In genomic region chr22:42805016-42805997, GRCh38 we compare ENCODE assay signal across 10 cellular contexts. TPM values are rescaled to one million over a fixed set of nuclear protein-coding genes. Genes with fewer than 3 reads are reported as not detected.
DNase-seq lines count a peak whose midpoint lies in the region; ATAC-seq, FAIRE-seq and TF ChIP-seq lines count a peak whose summit lies in the region.
"Had no signal": no experiment of that assay in that cellular context is flagged by ENCODE, and none has a peak within 500 bp of the region (broad histone marks: within the 10 kb centered on the region; RNA-seq: fewer than 3 reads in every experiment).

No MANE protein-coding gene starts in this region.

- DNase-seq in A549 (ENCODE audit: low read depth in 1 of 2, low spot score in 1 of 2): peak in 1 of 2 experiments; percentile 28
- DNase-seq in NCI-H2081 treated with DMSO at 0.1 percent for 48 hours (lab: John Stamatoyannopoulos, UW): peak; percentile 37
- DNase-seq in H1 (ENCODE audit: low read depth in 1 of 2, low spot score in 2 of 2): no peak
- DNase-seq in neural progenitor cell (ENCODE audit: low spot score): peak; percentile 34
- no peak for DNase-seq in T-helper 2 cell treated with Interferon-gamma antibody and Interleukin-4, amounts not matched to agents 5 μg/mL and 100 μg/mL, for 36 hours (ENCODE audit: low spot score)
- no peak for DNase-seq in NK-92 (lab: John Stamatoyannopoulos, UW; ENCODE audit: unreplicated experiment)
- DNase-seq in SW480 (ENCODE audit: low spot score): no peak
- DNase-seq: CD8-positive, alpha-beta memory T cell; occipital lobe had no signal

- 54% methylated on average over 8 of the region's 13 CpGs for WGBS in A549 (ENCODE audit: missing lambda C conversion rate)
- 75% methylated on average over 12 of the region's 13 CpGs; no CpG with 5 or more reads in 1 of the 2 experiments for WGBS in H1 (ENCODE audit: extremely low coverage in 1 of 2, insufficient coverage in 1 of 2, insufficient read length in 1 of 2, insufficient replicate concordance in 2 of 2, low coverage in 1 of 2, low lambda C conversion rate in 2 of 2, missing lambda C conversion rate in 1 of 2), 2 experiments

- no peak overlapping the region for H3K4ac ChIP-seq in H1 (replicated peaks; ENCODE audit: insufficient read length, low read depth, low read length)

- H3K4me1 ChIP-seq in A549 (peaks cover 16% of the 10 kb centered on the region), H1 (replicated peaks in 1 of 4; ENCODE audit: control insufficient read depth in 3 of 4, insufficient read depth in 4 of 4, low read length in 3 of 4) (peaks cover 0 to 12% (median 8%) of the 10 kb centered on the region in 4 experiments; a peak in 6 of 7 replicates), neural progenitor cell (peaks cover 18% of the 10 kb centered on the region)

- no peak overlapping the region for H3K14ac ChIP-seq in H1 (ENCODE audit: insufficient read length)

- H2BK120ac ChIP-seq in H1 (replicated peaks; ENCODE audit: low read depth, low read length): no peak overlapping the region

- H3K9ac ChIP-seq in H1 (replicated peaks in 1 of 4; ENCODE audit: extremely low read depth in 1 of 4, low read depth in 3 of 4, low read length in 3 of 4): peak overlapping the region in 2 of 4 experiments; percentile 16 to 40; a peak in 2 of 7 replicates
- H3K9ac ChIP-seq in neural progenitor cell: no peak overlapping the region

- H3K36me3 ChIP-seq in H1 (ENCODE audit: control insufficient read depth in 2 of 4, insufficient read depth in 4 of 4, low read length in 3 of 4): no peaks in the 10 kb centered on the region
- H3K36me3 ChIP-seq in neural progenitor cell: no peaks in the 10 kb centered on the region

- H3K27ac ChIP-seq in A549 (peak overlapping the region; percentile 37 to 82; a peak in 4 of 6 replicates), H1 (ENCODE audit: low read depth, low read length) (0 out of 2 replicates have a peak overlapping the region, but pooled peaks have one; percentile 39), neural progenitor cell (no peak overlapping the region)

- no peak overlapping the region for H4K91ac ChIP-seq in H1 (replicated peaks; ENCODE audit: insufficient read length, low read length)

- H3K4me1 Mint-ChIP-seq in neural progenitor cell: peaks cover 25% of the 10 kb centered on the region
- no peaks in the 10 kb centered on the region for H3K4me1 Mint-ChIP-seq in T-helper 2 cell treated with Interferon-gamma antibody and Interleukin-4, amounts not matched to agents 5 μg/mL and 100 μg/mL, for 36 hours (ENCODE audit: low read depth)
- H3K4me1 Mint-ChIP-seq: CD8-positive, alpha-beta memory T cell had no signal

- no peak for TF ChIP-seq RAD21 in A549 (conservative IDR thresholded peaks at IDR 0.05 in 1 of 2, IDR thresholded peaks at IDR 0.05 in 1 of 2)
- TF ChIP-seq RAD21 in H1 (IDR thresholded peaks at IDR 0.05 in 1 of 2, conservative IDR thresholded peaks at IDR 0.05 in 1 of 2; ENCODE audit: low read depth in 2 of 2, low read length in 2 of 2): no peak

- no peak overlapping the region for H2BK12ac ChIP-seq in H1 (ENCODE audit: low read depth, low read length)

- TF ChIP-seq POLR2A in A549 (IDR thresholded peaks at IDR 0.05; ENCODE audit: low read length) (no peak), H1 (IDR thresholded peaks at IDR 0.05; ENCODE audit: control extremely low read depth in 1 of 2, low read depth in 2 of 2, low read length in 2 of 2) (no peak)

- no peaks in the 10 kb centered on the region for H3K9me3 ChIP-seq in A549
- H3K9me3 ChIP-seq in H1 (ENCODE audit: insufficient read depth in 2 of 2, low read depth in 1 of 2, low read length in 1 of 2): no peaks in the 10 kb centered on the region
- H3K9me3 ChIP-seq in neural progenitor cell (ENCODE audit: low read depth): no peaks in the 10 kb centered on the region

- no peak overlapping the region for H2BK20ac ChIP-seq in H1 (ENCODE audit: low read length)

- H3K27me3 ChIP-seq in H1 (replicated peaks in 1 of 4; ENCODE audit: control insufficient read depth in 3 of 4, extremely low read depth in 1 of 4, insufficient read depth in 3 of 4, low read length in 3 of 4) (no peaks in the 10 kb centered on the region), neural progenitor cell (no peaks in the 10 kb centered on the region)

- H3K79me2 ChIP-seq in H1 (ENCODE audit: control insufficient read depth in 1 of 2, insufficient read depth in 2 of 2, low read length in 2 of 2): no peaks in the 10 kb centered on the region
- no peaks in the 10 kb centered on the region for H3K79me2 ChIP-seq in neural progenitor cell (ENCODE audit: low read depth)

- H3K4me2 ChIP-seq in A549 (peak overlapping the region; percentile 21; the same call in 1 of the 3 replicates), H1 (ENCODE audit: insufficient read depth in 1 of 2, low read depth in 2 of 2, low read length in 2 of 2) (peak overlapping the region; percentile 2 to 39; a peak in 1 of 4 replicates), neural progenitor cell (no peak overlapping the region)

- H3K18ac ChIP-seq in H1 (ENCODE audit: extremely low read depth, low read length): peak overlapping the region; percentile 48; the same call in 1 of the 2 replicates

- H2AFZ ChIP-seq in H1 (ENCODE audit: low read length) (no peak overlapping the region), neural progenitor cell (replicated peaks) (no peak overlapping the region)

- POLR2A ChIA-PET in A549 (lab: Yijun Ruan, JAX) (no interaction called here), H1 (lab: Charles Lee; ENCODE audit: partially characterized antibody) (interaction anchor here (0.6 to 1.8 kb wide), 3 partner anchors 190 to 311 kb away, joined by 6 read pairs; partner anchors contain the start of gene POLDIP3)

- no peaks in the 10 kb centered on the region for H3K9me3 Mint-ChIP-seq in neural progenitor cell
- H3K9me3 Mint-ChIP-seq in T-helper 2 cell treated with Interferon-gamma antibody and Interleukin-4, amounts not matched to agents 5 μg/mL and 100 μg/mL, for 36 hours: no peaks in the 10 kb centered on the region

- 0 out of 2 replicates have a peak overlapping the region, but pooled peaks have one; percentile 9 for H2AK5ac ChIP-seq in H1 (ENCODE audit: low read depth, low read length)

- H4K20me1 ChIP-seq in H1 (replicated peaks in 1 of 2; ENCODE audit: control insufficient read depth in 1 of 2, insufficient read depth in 2 of 2, low read length in 2 of 2) (peaks cover 0 to 2% of the 10 kb centered on the region in 2 experiments), neural progenitor cell (ENCODE audit: low read depth) (peaks cover 5% of the 10 kb centered on the region)

- no peak overlapping the region for H3K4me3 ChIP-seq in A549
- no peak overlapping the region for H3K4me3 ChIP-seq in H1 (ENCODE audit: extremely low read depth in 1 of 4, insufficient read depth in 2 of 4, low read depth in 3 of 4, low read length in 4 of 4)
- no peak overlapping the region for H3K4me3 ChIP-seq in neural progenitor cell

- H2BK5ac ChIP-seq in H1 (ENCODE audit: low read depth, low read length): 0 out of 2 replicates have a peak overlapping the region, but pooled peaks have one; percentile 7

- no peaks in the 10 kb centered on the region for H3K79me1 ChIP-seq in H1 (ENCODE audit: low read depth, low read length)

- ATAC-seq in A549 (peak; percentile 38 to 43; a peak in 4 of 6 replicates), HG03039 (IDR thresholded peaks at IDR 0.05; ENCODE audit: unreplicated experiment) (no peak)

- H3K4me3 Mint-ChIP-seq in neural progenitor cell: peak overlapping the region; percentile 68
- H3K4me3 Mint-ChIP-seq in T-helper 2 cell treated with Interferon-gamma antibody and Interleukin-4, amounts not matched to agents 5 μg/mL and 100 μg/mL, for 36 hours: no peak overlapping the region
- H3K4me3 Mint-ChIP-seq: CD8-positive, alpha-beta memory T cell had no signal

- no peaks in the 10 kb centered on the region for H3K23me2 ChIP-seq in H1 (ENCODE audit: low read depth, low read length)

- no peak overlapping the region for H3K23ac ChIP-seq in H1 (ENCODE audit: insufficient read length)

- peak overlapping the region; percentile 64; the same call in 1 of the 2 replicates for H4K8ac ChIP-seq in H1 (ENCODE audit: extremely low read depth, insufficient read depth, low read length)

- H4K5ac ChIP-seq in H1 (ENCODE audit: insufficient read length, low read depth, low read length): no peak overlapping the region

- H3K56ac ChIP-seq in H1 (replicated peaks; ENCODE audit: insufficient read length, low read depth, low read length): no peak overlapping the region

- H3K27me3 Mint-ChIP-seq in neural progenitor cell (ENCODE audit: insufficient read depth, low read depth): peaks cover 10% of the 10 kb centered on the region
- H3K27me3 Mint-ChIP-seq in T-helper 2 cell treated with Interferon-gamma antibody and Interleukin-4, amounts not matched to agents 5 μg/mL and 100 μg/mL, for 36 hours (ENCODE audit: low read depth): no peaks in the 10 kb centered on the region
- H3K27me3 Mint-ChIP-seq: CD8-positive, alpha-beta memory T cell had no signal

- FAIRE-seq in A549 (lab: Jason Lieb, UNC) (no peak), H1 (lab: Jason Lieb, UNC) (no peak)

- peak overlapping the region; percentile 95 for H3K27ac Mint-ChIP-seq in neural progenitor cell
- H3K27ac Mint-ChIP-seq in T-helper 2 cell treated with Interferon-gamma antibody and Interleukin-4, amounts not matched to agents 5 μg/mL and 100 μg/mL, for 36 hours: no peak overlapping the region

- TF ChIP-seq CTCF in A549 (IDR thresholded peaks at IDR 0.05) (no peak), H1 (IDR thresholded peaks at IDR 0.05; ENCODE audit: control extremely low read depth in 1 of 3, insufficient read depth in 1 of 3, low read depth in 1 of 3, low read length in 3 of 3) (no peak), neural progenitor cell (IDR thresholded peaks at IDR 0.05) (no peak)

- no peak overlapping the region for H2BK15ac ChIP-seq in H1 (ENCODE audit: low read length)

- TF ChIP-seq EP300 in A549 (IDR thresholded peaks at IDR 0.05) (no peak), H1 (IDR thresholded peaks at IDR 0.05; ENCODE audit: borderline replicate concordance in 1 of 2, low read depth in 2 of 2, low read length in 2 of 2) (no peak)

- H3K36me3 Mint-ChIP-seq in neural progenitor cell: peaks cover 31% of the 10 kb centered on the region
- peaks cover 30% of the 10 kb centered on the region for H3K36me3 Mint-ChIP-seq in T-helper 2 cell treated with Interferon-gamma antibody and Interleukin-4, amounts not matched to agents 5 μg/mL and 100 μg/mL, for 36 hours (ENCODE audit: low read depth)

- peaks cover 14% of the 10 kb centered on the region for H3F3A ChIP-seq in neural progenitor cell (ENCODE audit: low read depth)

- CTCF ChIA-PET in A549 (lab: Yijun Ruan, JAX) (interaction anchor here (1.2 kb wide), 1 partner anchor 52 kb away, joined by 4 read pairs; the partner anchor contains the start of gene ARFGAP3), H1 (lab: Charles Lee; ENCODE audit: partially characterized antibody) (interaction anchor here (0.9 to 5.9 kb wide), 8 partner anchors 9 to 246 kb away, joined by 3 to 37 read pairs (median 4); no protein-coding TSS in a partner anchor)

RNA-seq across cellular contexts. Expression of gene ARFGAP3, which starts 51.8 kb away (rescaled TPM):
- polyA plus RNA-seq in A549 (2011; rRNA removed): 33.3 and 39.0 TPM in 2 replicates
- polyA plus RNA-seq in A549 (2012; cell fraction: cytosol; rRNA removed): 8.2 and 9.2 TPM in 2 replicates
- 8.4 and 12.5 TPM in 2 replicates for polyA plus RNA-seq in A549 (2012; cell fraction: nucleus; rRNA removed)
- 15.8 to 20.3 TPM (median 19.1 TPM) in 3 replicates for polyA plus RNA-seq in A549 (2017; fragmentation: RNase III; extraction: RNeasy Plus Mini Kit Qiagen cat#74134 plus additional on column Dnase treatment)
- polyA minus RNA-seq in A549 (2011; rRNA and poly(A)+ RNA removed): 20.5 and 22.8 TPM in 2 replicates
- total RNA-seq in H1 (2021; fragmentation: NEBNext Ultra II Directional; extraction: Animal tissue kit (Norgen Biotek cat#: 25700)): 15.8 and 16.0 TPM in 2 replicates
- polyA plus RNA-seq in H1 (2011; rRNA removed): 7.5 and 9.7 TPM in 2 replicates
- 10.9 TPM for polyA plus RNA-seq in H1 (2011; cell fraction: cytosol; rRNA removed)
- polyA plus RNA-seq in H1 (2011; cell fraction: nucleus; rRNA removed): 8.2 TPM
- 9.2 to 12.3 TPM (median 10.6 TPM) in 4 replicates for polyA plus RNA-seq in H1 (2012, experiment 1 of 2)
- 1.6 TPM for polyA plus RNA-seq in H1 (2012, experiment 2 of 2)
- polyA plus RNA-seq in H1 (2013, experiment 1 of 2): 8.8 TPM
- 8.5 TPM for polyA plus RNA-seq in H1 (2013, experiment 2 of 2)
- 14.1 and 15.9 TPM in 2 replicates for polyA minus RNA-seq in H1 (2011; rRNA and poly(A)+ RNA removed)
- 12.9 TPM for polyA minus RNA-seq in H1 (2011; cell fraction: cytosol; rRNA and poly(A)+ RNA removed)
- polyA minus RNA-seq in H1 (2011; cell fraction: nucleus; rRNA and poly(A)+ RNA removed): 10.2 TPM
- total RNA-seq in neural progenitor cell (ENCODE audit: low replicate concordance): 41.3 and 53.9 TPM in 2 replicates

Comparison
In these comparisons a context has a peak if more than half of its experiments do, and no peak if none do; other contexts are left out.
1. DNase-seq: peak in NCI-H2081 treated with DMSO at 0.1 percent for 48 hours (single experiment) and neural progenitor cell (single experiment); none in H1 (0 of 2), T-helper 2 cell treated with Interferon-gamma antibody and Interleukin-4, amounts not matched to agents 5 μg/mL and 100 μg/mL, for 36 hours (single experiment), NK-92 (single experiment) and SW480 (single experiment).
2. Of the 18 proteins assayed by ChIP-seq in both H1 and A549: peak only in H1: KDM1A; only in A549: none; in both: MAFK; in neither: 16.